ENCODE assay signal across 1 cellular context in genomic region chr3:50265988-50266387, GRCh38.
TF ChIP-seq lines count a peak whose summit lies in the region.

No MANE protein-coding gene starts in this region.

TF ChIP-seq in H1, 55 proteins besides CTCF, POLR2A, EP300 and RAD21:
- no peak for TF ChIP-seq TAF1 (IDR thresholded peaks at IDR 0.05; ENCODE audit: low read depth, low read length)
- TF ChIP-seq NANOG (IDR thresholded peaks at IDR 0.05; ENCODE audit: insufficient read depth, low read depth, low read length, poor library complexity, severe bottlenecking) = no peak
- TF ChIP-seq SIN3A (conservative IDR thresholded peaks at IDR 0.05 in 1 of 2, IDR thresholded peaks at IDR 0.05 in 1 of 2; ENCODE audit: low read depth in 1 of 2, low read length in 2 of 2) = no peak
- TF ChIP-seq SAP30 (IDR thresholded peaks at IDR 0.05; ENCODE audit: insufficient read depth, insufficient replicate concordance, low read length) = no peak
- no peak for TF ChIP-seq GTF2F1 (IDR thresholded peaks at IDR 0.05; ENCODE audit: borderline replicate concordance, low read depth, low read length)
- TF ChIP-seq BRCA1 (IDR thresholded peaks at IDR 0.05; ENCODE audit: low read depth, low read length) = no peak
- no peak for TF ChIP-seq CBX8 (IDR thresholded peaks at IDR 0.05; ENCODE audit: borderline replicate concordance, low read depth, low read length)
- no peak for TF ChIP-seq SIX5 (IDR thresholded peaks at IDR 0.05; ENCODE audit: low read depth, low read length)
- no peak for TF ChIP-seq RXRA (IDR thresholded peaks at IDR 0.05; ENCODE audit: insufficient read depth, low read depth, low read length)
- TF ChIP-seq CREB1 (IDR thresholded peaks at IDR 0.05) = no peak
